In genomic region chr20:3224681-3225421, GRCh38 we compare ENCODE assay signal across 32 cellular contexts. TPM values are rescaled to one million over a fixed set of nuclear protein-coding genes. Genes with fewer than 3 reads are reported as not detected.
DNase-seq lines count a peak whose midpoint lies in the region; ATAC-seq, FAIRE-seq and TF ChIP-seq lines count a peak whose summit lies in the region.
"Had no signal": no experiment of that assay in that cellular context is flagged by ENCODE, and none has a peak within 500 bp of the region (broad histone marks: within the 10 kb centered on the region; RNA-seq: fewer than 3 reads in every experiment).

No MANE protein-coding gene starts in this region.

- in situ Hi-C loops in GM13977 (cut with MboI; ENCODE audit: low pct_unique_long_range_greater_than_20kb, low sequenced_read_pairs, unreplicated experiment) = no loop called here

- TF ChIP-seq POLR2A in Peyer's patch (IDR thresholded peaks at IDR 0.05) = no peak

- WGBS in esophagus, 2 donors = 86 to 87% methylated on average over 8 of the region's 8 CpGs
- WGBS in psoas muscle, 3 donors = 92 to 94% (median 93%) methylated on average over 8 of the region's 8 CpGs
- 90% methylated on average over 8 of the region's 8 CpGs for WGBS in right cardiac atrium

- FAIRE-seq in urothelium cell line (lab: Jason Lieb, UNC) = no peak
- FAIRE-seq: G401.6, H54 had no signal

- H3K36me3 ChIP-seq in Peyer's patch (peaks cover 0 to 19% (median 0%) of the 10 kb centered on the region in 3 donors), esophagus (ENCODE audit: control insufficient read depth in 2 of 2, insufficient read depth in 2 of 2, low read length in 1 of 2) (peaks cover 0 to 35% of the 10 kb centered on the region in 2 donors), psoas muscle (ENCODE audit: insufficient read depth in 1 of 2, low read depth in 1 of 2) (peaks cover 0 to 24% of the 10 kb centered on the region in 2 donors)
- H3K36me3 ChIP-seq: MG63 had no signal

- no peak overlapping the region for H3K27ac ChIP-seq in Peyer's patch
- peak overlapping the region; percentile 54 to 55 for H3K27ac ChIP-seq in esophagus (ENCODE audit: low read depth in 2 of 2, low read length in 1 of 2)
- peak overlapping the region; percentile 74 for H3K27ac ChIP-seq in psoas muscle
- H3K27ac ChIP-seq in right cardiac atrium (ENCODE audit: low read length) = no peak overlapping the region
- H3K27ac ChIP-seq: 22Rv1, adrenal gland, foreskin keratinocyte, testis, vagina had no signal

- H3K9me3 ChIP-seq in Peyer's patch (no peaks in the 10 kb centered on the region), esophagus (ENCODE audit: control insufficient read depth in 2 of 2, insufficient read depth in 1 of 2, low read depth in 1 of 2, low read length in 1 of 2) (no peaks in the 10 kb centered on the region), psoas muscle (no peaks in the 10 kb centered on the region), right cardiac atrium (ENCODE audit: control insufficient read depth, low read length) (no peaks in the 10 kb centered on the region)
- H3K9me3 ChIP-seq: adrenal gland, MG63, testis, vagina had no signal

- DNase-seq in DMS53 (lab: John Stamatoyannopoulos, UW) (peak; percentile 56), DMS53 treated with DMSO at 0.1 percent for 48 hours (lab: John Stamatoyannopoulos, UW; ENCODE audit: unreplicated experiment) (no peak), Peyer's patch (peak in 2 of 3 donors; percentile 78), psoas muscle (no peak), GM13977 (ENCODE audit: low spot score) (no peak), right cardiac atrium (no peak), urothelium cell line (ENCODE audit: low spot score) (no peak)
- DNase-seq: activated CD4-positive, alpha-beta T cell treated with anti-CD3 and anti-CD28 coated beads for 48 hours; activated CD8-positive, alpha-beta memory T cell treated with anti-CD3 and anti-CD28 coated beads, Interleukin-2, amount 10 ng/mL, durations not matched to agents 7 days and 5 days; activated naive CD4-positive, alpha-beta T cell treated with Interleukin-2 at 50 U/mL for 16 hours; activated T-cell treated with anti-CD3 and anti-CD28 coated beads, Interleukin-2, amount 50 U/mL, for 48 hours; adrenal gland; DMS153; effector CD4-positive, alpha-beta T cell; erythroblast; mammary epithelial cell; MG63; NCI-H1105 treated with DMSO at 0.1 percent for 48 hours; NCI-H2081 treated with DMSO at 0.1 percent for 48 hours; NCI-H226; NCI-H748 treated with DMSO at 0.1 percent for 48 hours; stimulated activated CD4-positive, alpha-beta T cell treated with anti-CD3 and anti-CD28 coated beads, Interleukin-15, amount 100 ng/mL, for 24 hours; stimulated activated naive CD4-positive, alpha-beta T cell treated with Interleukin-2 at 50 U/mL for 16 hours; T-helper 2 cell; testis had no signal

- no peak for TF ChIP-seq CTCF in Peyer's patch (IDR thresholded peaks at IDR 0.05)
- TF ChIP-seq CTCF in psoas muscle (IDR thresholded peaks at IDR 0.05) = no peak
- no peak for TF ChIP-seq CTCF in GM13977 (IDR thresholded peaks at IDR 0.05; ENCODE audit: extremely low read depth, insufficient read depth, missing control alignments)

- H3K27me3 ChIP-seq in Peyer's patch (no peaks in the 10 kb centered on the region), esophagus (ENCODE audit: control insufficient read depth in 1 of 2, insufficient read depth in 2 of 2, low read length in 2 of 2) (no peaks in the 10 kb centered on the region), psoas muscle (ENCODE audit: insufficient read depth in 3 of 3, low read length in 2 of 3) (no peaks in the 10 kb centered on the region), right cardiac atrium (ENCODE audit: control insufficient read depth, insufficient read depth) (no peaks in the 10 kb centered on the region)
- H3K27me3 ChIP-seq: adrenal gland, foreskin keratinocyte, MG63, testis, vagina had no signal

- no peak overlapping the region for H3K4me3 ChIP-seq in Peyer's patch
- no peak overlapping the region for H3K4me3 ChIP-seq in esophagus (ENCODE audit: low read depth in 1 of 2, low read length in 2 of 2)
- H3K4me3 ChIP-seq in psoas muscle = no peak overlapping the region
- no peak overlapping the region for H3K4me3 ChIP-seq in right cardiac atrium (ENCODE audit: low read length)
- H3K4me3 ChIP-seq: adrenal gland, MG63, testis, vagina had no signal

- no peaks in the 10 kb centered on the region for H3K4me1 ChIP-seq in Peyer's patch
- peaks cover 4 to 20% of the 10 kb centered on the region in 2 donors for H3K4me1 ChIP-seq in esophagus (ENCODE audit: control insufficient read depth in 2 of 2, insufficient read depth in 2 of 2, low read length in 1 of 2)
- H3K4me1 ChIP-seq in psoas muscle = peaks cover 22% of the 10 kb centered on the region
- no peaks in the 10 kb centered on the region for H3K4me1 ChIP-seq in right cardiac atrium (ENCODE audit: control insufficient read depth, insufficient read depth, low read length)
- H3K4me1 ChIP-seq: adrenal gland, testis, vagina had no signal

- ATAC-seq in psoas muscle (no peak), right cardiac atrium (no peak)
- ATAC-seq: activated CD8-positive, alpha-beta memory T cell treated with anti-CD3 and anti-CD28 coated beads, Interleukin-2, amount 10 ng/mL, durations not matched to agents 7 days and 5 days; SK-N-SH treated with all-trans-retinoic acid at 6 μM for 48 hours had no signal

- intact Hi-C loops in psoas muscle (cut with DNase I) (loop anchor here in 1 of 2 donors (5.0 kb wide), 1 partner anchor 87 kb away; no protein-coding TSS in a partner anchor), right cardiac atrium (cut with DNase I) (no loop called here)

RNA-seq across cellular contexts. Expression of gene SLC4A11, which starts 14.1 kb away (rescaled TPM):
- 1 to 10 TPM in 1 of 4 donors, under 1 TPM in 2, not detected in 1; 0.54 to 1.1 (median 0.70) TPM for total RNA-seq in Peyer's patch
- 10 to 100 TPM; 11.5 to 19.8 TPM for polyA plus RNA-seq in esophagus
- total RNA-seq in psoas muscle = 1 to 10 TPM in 1 of 4 donors, under 1 TPM in 3; 0.44 to 1.4 (median 0.66) TPM
- polyA plus RNA-seq in psoas muscle = under 1 TPM; 0.10 to 0.39 (median 0.23) TPM
- total RNA-seq in right cardiac atrium = under 1 TPM in 1 of 4 donors, not detected in 3; 0.29 TPM
- 0.36 TPM for polyA plus RNA-seq in right cardiac atrium

RNA-seq across cellular contexts. Expression of gene ITPA, which starts 15.6 kb away (rescaled TPM):
- 10 to 100 TPM; 35.7 to 76.7 (median 51.8) TPM for total RNA-seq in Peyer's patch
- polyA plus RNA-seq in esophagus = 10 to 100 TPM; 55.8 to 73.5 TPM
- total RNA-seq in psoas muscle = 10 to 100 TPM; 19.6 to 26.0 (median 23.9) TPM
- 10 to 100 TPM; 28.4 to 83.9 (median 41.0) TPM for polyA plus RNA-seq in psoas muscle
- total RNA-seq in right cardiac atrium = 10 to 100 TPM; 16.6 to 21.1 (median 17.0) TPM
- polyA plus RNA-seq in right cardiac atrium = 21.8 TPM

RNA-seq across cellular contexts. Expression of gene DDRGK1, which starts 20.4 kb away (rescaled TPM):
- 100 to 1,000 TPM in 2 of 4 donors, 10 to 100 TPM in 2; 72.9 to 111 (median 92.5) TPM for total RNA-seq in Peyer's patch
- polyA plus RNA-seq in esophagus = 10 to 100 TPM; 24.0 to 45.8 TPM
- 10 to 100 TPM; 36.6 to 49.7 (median 42.3) TPM for total RNA-seq in psoas muscle
- 10 to 100 TPM; 58.3 to 82.2 (median 71.7) TPM for polyA plus RNA-seq in psoas muscle
- total RNA-seq in right cardiac atrium = 10 to 100 TPM; 37.4 to 40.6 (median 38.9) TPM
- polyA plus RNA-seq in right cardiac atrium = 38.1 TPM

RNA-seq across cellular contexts. Expression of gene LZTS3, which starts 51.5 kb away (rescaled TPM):
- 10 to 100 TPM; 24.3 to 38.4 (median 33.8) TPM for total RNA-seq in Peyer's patch
- polyA plus RNA-seq in esophagus = 1 to 10 TPM; 1.8 TPM
- 10 to 100 TPM in 1 of 4 donors, 1 to 10 TPM in 3; 5.8 to 10.5 (median 7.5) TPM for total RNA-seq in psoas muscle
- polyA plus RNA-seq in psoas muscle = 10 to 100 TPM in 1 of 3 donors, 1 to 10 TPM in 2; 4.1 to 13.7 (median 8.0) TPM
- 10 to 100 TPM; 14.1 to 26.9 (median 23.0) TPM for total RNA-seq in right cardiac atrium
- 16.8 TPM for polyA plus RNA-seq in right cardiac atrium

Comparison
In these comparisons a context has a peak if more than half of its experiments do, and no peak if none do; other contexts are left out.
1. DNase-seq: peak in DMS53 (single experiment) and Peyer's patch (2 of 3); none in DMS53 treated with DMSO at 0.1 percent for 48 hours (single experiment), psoas muscle (0 of 2), GM13977 (single experiment), right cardiac atrium (0 of 3) and urothelium cell line (single experiment).
2. H3K27ac ChIP-seq: peak in esophagus (2 of 2) and psoas muscle (single experiment); none in Peyer's patch (0 of 4) and right cardiac atrium (single experiment).